In the genomic region with DNA sequence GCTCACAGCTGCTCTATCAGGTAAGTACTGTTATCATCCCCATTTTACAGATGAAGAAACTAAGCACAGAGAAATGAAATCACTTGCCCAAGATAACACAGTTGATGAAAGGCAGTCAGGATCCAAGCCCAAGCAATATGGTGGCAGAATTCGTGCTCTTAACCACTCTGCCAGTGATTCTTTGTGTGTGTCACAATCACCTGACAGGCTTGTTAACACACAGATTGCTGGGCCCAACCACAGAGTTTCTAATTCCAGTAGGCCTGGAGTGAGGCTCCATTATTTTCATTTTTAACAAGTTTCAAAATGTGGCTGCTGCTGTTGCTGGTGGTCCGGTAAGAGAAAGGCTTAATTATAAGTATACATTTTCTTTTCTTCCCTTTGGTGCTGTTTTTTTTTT, we compare ENCODE assay signal across 24 cellular contexts.
DNase-seq lines count a peak whose midpoint lies in the region; ATAC-seq and TF ChIP-seq lines count a peak whose summit lies in the region.
"Had no signal": no experiment of that assay in that cellular context is flagged by ENCODE, and none has a peak within 500 bp of the region (broad histone marks: within the 10 kb centered on the region; RNA-seq: fewer than 3 reads in every experiment).

No MANE protein-coding gene starts in this region.

- H3K9me2 ChIP-seq in GM23248 (ENCODE audit: insufficient read depth) = no peaks in the 10 kb centered on the region

- peaks cover 14% of the 10 kb centered on the region for H3F3A ChIP-seq in GM23248 (ENCODE audit: insufficient read depth)

- H4K20me1 ChIP-seq in GM23248 (ENCODE audit: insufficient read depth) = no peaks in the 10 kb centered on the region
- H4K20me1 ChIP-seq in IMR-90 (ENCODE audit: insufficient read depth, low read length) = no peaks in the 10 kb centered on the region

- CTCF ChIA-PET in IMR-90 (lab: Yijun Ruan, JAX) = interaction anchor here (1.0 kb wide), 1 partner anchor 17 kb away, joined by 4 read pairs; no protein-coding TSS in a partner anchor

- no TSS peak for BruUV-seq in IMR-90 (replicated peaks; lab: Mats Ljungman, UMichigan)

- no peak overlapping the region for H3K4me3 ChIP-seq in GM23248
- no peak overlapping the region for H3K4me3 ChIP-seq in IMR-90 (ENCODE audit: insufficient read depth, low read depth, low read length)
- H3K4me3 ChIP-seq in esophagus muscularis mucosa = no peak overlapping the region
- H3K4me3 ChIP-seq in heart right ventricle = no peak overlapping the region
- H3K4me3 ChIP-seq: A549; BLaER1 treated with 17β-estradiol and CSF1 and Interleukin-3, amounts not matched to agents 10 nM and 100 nM; GM12878; HAP-1 had no signal

- H3K9me3 ChIP-seq in GM23248 (ENCODE audit: low read depth) (no peaks in the 10 kb centered on the region), IMR-90 (ENCODE audit: control insufficient read depth, insufficient read depth, low read length) (no peaks in the 10 kb centered on the region), esophagus muscularis mucosa (no peaks in the 10 kb centered on the region), heart right ventricle (no peaks in the 10 kb centered on the region)
- H3K9me3 ChIP-seq: A549; BE2C; BLaER1 treated with 17β-estradiol and CSF1 and Interleukin-3, amounts not matched to agents 10 nM and 100 nM; HAP-1 had no signal

- POLR2A ChIA-PET in IMR-90 (lab: Charles Lee; ENCODE audit: unreplicated experiment) = no interaction called here

- DNase-seq in GM23248 = peak; percentile 11
- no peak for DNase-seq in IMR-90
- DNase-seq in SK-MEL-5 (ENCODE audit: low read depth, low spot score) = peak; percentile 57
- no peak for DNase-seq in esophagus muscularis mucosa (ENCODE audit: extremely low spot score)
- DNase-seq in NCI-H446 (lab: John Stamatoyannopoulos, UW) = no peak
- DNase-seq in heart right ventricle = no peak
- DNase-seq in left ventricle myocardium superior = no peak
- DNase-seq: 8988T; ACHN; AML-193; BE2C; CD4-positive, alpha-beta T cell; CD8-positive, alpha-beta memory T cell; DMS 273 treated with DMSO at 0.1 percent for 48 hours; DMS79; EL; GDM1; GOT3; HFFc6 had no signal

- 72 to 75% methylated on average over 2 of the region's 2 CpGs for WGBS in GM23248 (ENCODE audit: low coverage in 1 of 2, low lambda C conversion rate in 2 of 2, missing lambda C conversion rate in 2 of 2), 2 experiments
- WGBS in IMR-90 (ENCODE audit: extremely low coverage in 2 of 2, insufficient read length in 1 of 2), 2 experiments = 86% methylated on average over 1 of the region's 2 CpGs; no CpG with 5 or more reads in 1 of the 2 experiments
- 82% methylated on average over 2 of the region's 2 CpGs for WGBS in esophagus muscularis mucosa
- WGBS in heart right ventricle, 2 donors = 91% methylated on average over 2 of the region's 2 CpGs

- no peaks in the 10 kb centered on the region; the same call in 1 of the 2 replicates for H3K9me1 ChIP-seq in IMR-90 (ENCODE audit: insufficient read depth, low read length)

- no peak overlapping the region for H3K56ac ChIP-seq in IMR-90 (ENCODE audit: extremely low read depth, insufficient read depth, low read length)

- peaks cover 21% of the 10 kb centered on the region for H3K4me1 ChIP-seq in GM23248 (ENCODE audit: insufficient read depth)
- peaks cover 16% of the 10 kb centered on the region for H3K4me1 ChIP-seq in IMR-90 (ENCODE audit: control insufficient read depth, insufficient read depth, low read length)
- peaks cover 0 to 60% (median 42%) of the 10 kb centered on the region in 4 donors for H3K4me1 ChIP-seq in esophagus muscularis mucosa
- peaks cover 0 to 18% (median 5%) of the 10 kb centered on the region in 9 donors for H3K4me1 ChIP-seq in heart right ventricle
- H3K4me1 ChIP-seq: A549; BE2C; BLaER1 treated with 17β-estradiol and CSF1 and Interleukin-3, amounts not matched to agents 10 nM and 100 nM; HAP-1 had no signal

- H2BK5ac ChIP-seq in IMR-90 (ENCODE audit: low read depth, low read length, poor library complexity, severe bottlenecking) = no peak overlapping the region

- H2AK9ac ChIP-seq in IMR-90 (replicated peaks; ENCODE audit: low read depth, low read length, poor library complexity) = no peak overlapping the region

- H4K91ac ChIP-seq in IMR-90 (ENCODE audit: insufficient read depth, low read depth, low read length) = no peak overlapping the region

- H3K79me2 ChIP-seq in GM23248 (ENCODE audit: insufficient read depth) = no peaks in the 10 kb centered on the region

- intact Hi-C loops in IMR-90 (cut with micrococcal nuclease) = no loop called here
- intact Hi-C loops in esophagus muscularis mucosa (cut with DNase I) = no loop called here
- intact Hi-C loops in heart right ventricle (cut with DNase I) = no loop called here
- intact Hi-C loops in left ventricle myocardium superior (cut with micrococcal nuclease) = no loop called here

- H3K14ac ChIP-seq in IMR-90 (replicated peaks; ENCODE audit: low read depth, low read length) = no peak overlapping the region; the same call in 1 of the 2 replicates

- in situ Hi-C loops in GM23248 (cut with MboI) (no loop called here), IMR-90 (cut with MboI; ENCODE audit: low sequenced_read_pairs) (no loop called here), SK-MEL-5 (cut with HindIII; ENCODE audit: low pct_unique_long_range_greater_than_20kb, low sequenced_read_pairs) (no loop called here)

- no peak overlapping the region for H2AK5ac ChIP-seq in IMR-90 (ENCODE audit: low read depth, low read length)

- TF ChIP-seq CTCF in IMR-90 (conservative IDR thresholded peaks at IDR 0.05; ENCODE audit: low read depth, low read length) (no peak), esophagus muscularis mucosa (IDR thresholded peaks at IDR 0.05) (no peak), heart right ventricle (IDR thresholded peaks at IDR 0.05) (no peak)

- no peak overlapping the region for H3K23ac ChIP-seq in IMR-90 (ENCODE audit: low read depth, low read length)

- H2BK20ac ChIP-seq in IMR-90 (ENCODE audit: low read depth, low read length) = no peak overlapping the region

- no peak overlapping the region for H3K4ac ChIP-seq in IMR-90 (ENCODE audit: low read depth, low read length)

- no peaks in the 10 kb centered on the region for H3K79me1 ChIP-seq in IMR-90 (ENCODE audit: low read depth in 1 of 2, low read length in 2 of 2)

- no peak for TF ChIP-seq RAD21 in IMR-90 (IDR thresholded peaks at IDR 0.05; ENCODE audit: low read length)

- no peak overlapping the region for H2AFZ ChIP-seq in GM23248
- no peak overlapping the region for H2AFZ ChIP-seq in IMR-90 (replicated peaks; ENCODE audit: low read length, poor library complexity)

- dilution Hi-C loops in IMR-90 (cut with HindIII; ENCODE audit: low sequenced_read_pairs, unreplicated experiment) = no loop called here

- H2BK15ac ChIP-seq in IMR-90 (ENCODE audit: low read depth, low read length) = no peak overlapping the region

- H3K27ac ChIP-seq in GM23248 (no peak overlapping the region), IMR-90 (ENCODE audit: insufficient read depth, low read length) (no peak overlapping the region), esophagus muscularis mucosa (replicated peaks in 1 of 4) (peak overlapping the region; percentile 30 to 52 (median 47)), heart right ventricle (peak overlapping the region in 2 of 10 donors; percentile 25 to 49)
- H3K27ac ChIP-seq: A549; BLaER1 treated with 17β-estradiol and CSF1 and Interleukin-3, amounts not matched to agents 10 nM and 100 nM had no signal

- no peak overlapping the region for H4K8ac ChIP-seq in IMR-90 (ENCODE audit: low read depth in 2 of 2, low read length in 2 of 2)

- TF ChIP-seq POLR2A in IMR-90 (IDR thresholded peaks at IDR 0.05; ENCODE audit: low read depth, low read length) = no peak
- no peak for TF ChIP-seq POLR2A in esophagus muscularis mucosa (IDR thresholded peaks at IDR 0.05; ENCODE audit: low read depth)

- no peak for TF ChIP-seq EP300 in esophagus muscularis mucosa (IDR thresholded peaks at IDR 0.05)

- H4K5ac ChIP-seq in IMR-90 (ENCODE audit: low read depth, low read length) = 0 out of 2 replicates have a peak overlapping the region, but pooled peaks have one; percentile 17

- peak overlapping the region; percentile 61; the same call in 1 of the 2 replicates for H3K18ac ChIP-seq in IMR-90 (ENCODE audit: low read depth, low read length)

- no peaks in the 10 kb centered on the region for H3K36me3 ChIP-seq in GM23248 (ENCODE audit: low read depth)
- no peaks in the 10 kb centered on the region for H3K36me3 ChIP-seq in IMR-90 (ENCODE audit: control insufficient read depth, insufficient read depth, low read length)
- no peaks in the 10 kb centered on the region for H3K36me3 ChIP-seq in esophagus muscularis mucosa
- H3K36me3 ChIP-seq in heart right ventricle = no peaks in the 10 kb centered on the region
- H3K36me3 ChIP-seq: HAP-1 had no signal

- ATAC-seq in IMR-90 (ENCODE audit: low read depth) (no peak), HG03108 (IDR thresholded peaks at IDR 0.05; ENCODE audit: unreplicated experiment) (no peak), heart right ventricle (no peak), left ventricle myocardium superior (no peak)
- ATAC-seq: A549, GM12878 had no signal

- H3K27me3 ChIP-seq in GM23248 (replicated peaks; ENCODE audit: insufficient read depth) = no peaks in the 10 kb centered on the region
- no peaks in the 10 kb centered on the region for H3K27me3 ChIP-seq in IMR-90 (ENCODE audit: control insufficient read depth, insufficient read depth, low read length)
- no peaks in the 10 kb centered on the region for H3K27me3 ChIP-seq in esophagus muscularis mucosa
- no peaks in the 10 kb centered on the region for H3K27me3 ChIP-seq in heart right ventricle
- H3K27me3 ChIP-seq: BE2C; BLaER1 treated with 17β-estradiol and CSF1 and Interleukin-3, amounts not matched to agents 10 nM and 100 nM had no signal

- H3K9ac ChIP-seq in GM23248 (no peak overlapping the region), IMR-90 (ENCODE audit: low read depth, low read length) (no peak overlapping the region)
- H3K9ac ChIP-seq: BLaER1 treated with 17β-estradiol and CSF1 and Interleukin-3, amounts not matched to agents 10 nM and 100 nM had no signal

- no peak overlapping the region; the same call in 1 of the 2 replicates for H2BK120ac ChIP-seq in IMR-90 (ENCODE audit: low read depth, low read length)

- H3K4me2 ChIP-seq in GM23248 (ENCODE audit: unreplicated experiment) (no peak overlapping the region), IMR-90 (ENCODE audit: low read depth, low read length) (no peak overlapping the region)
- H3K4me2 ChIP-seq: A549; BLaER1 treated with 17β-estradiol and CSF1 and Interleukin-3, amounts not matched to agents 10 nM and 100 nM had no signal

TF ChIP-seq in IMR-90, 13 proteins besides CTCF, POLR2A, EP300 and RAD21 (continues in another document):
- TF ChIP-seq SMC3 (IDR thresholded peaks at IDR 0.05; ENCODE audit: low read depth, low read length) (no peak), CHD1 (IDR thresholded peaks at IDR 0.05; ENCODE audit: low read depth, low read length) (no peak), MAFK (IDR thresholded peaks at IDR 0.05; ENCODE audit: low read depth, low read length) (no peak), RFX5 (IDR thresholded peaks at IDR 0.05; ENCODE audit: low read depth, low read length) (no peak), RCOR1 (IDR thresholded peaks at IDR 0.05; ENCODE audit: insufficient replicate concordance, low read length) (no peak), FOS (IDR thresholded peaks at IDR 0.05; ENCODE audit: low read depth, low read length) (no peak), MXI1 (IDR thresholded peaks at IDR 0.05; ENCODE audit: borderline replicate concordance, low read depth, low read length) (no peak)

Comparison
In these comparisons a context has a peak if more than half of its experiments do, and no peak if none do; other contexts are left out.
1. DNase-seq: peak in GM23248 (single experiment) and SK-MEL-5 (single experiment); none in IMR-90 (single experiment), esophagus muscularis mucosa (single experiment), NCI-H446 (0 of 2), heart right ventricle (0 of 2) and left ventricle myocardium superior (single experiment).
2. H3K27ac ChIP-seq: peak in esophagus muscularis mucosa (4 of 4); none in GM23248 (single experiment) and IMR-90 (single experiment).